Comparison of ENCODE assay signal across 9 cellular contexts in genomic region chr20:56554869-56555268, GRCh38. TPM values are rescaled to one million over a fixed set of nuclear protein-coding genes. Genes with fewer than 3 reads are reported as not detected.
DNase-seq lines count a peak whose midpoint lies in the region; ATAC-seq and TF ChIP-seq lines count a peak whose summit lies in the region.
"Had no signal": no experiment of that assay in that cellular context is flagged by ENCODE, and none has a peak within 500 bp of the region (broad histone marks: within the 10 kb centered on the region; RNA-seq: fewer than 3 reads in every experiment).

No MANE protein-coding gene starts in this region.

- H3K79me2 ChIP-seq in mammary epithelial cell (ENCODE audit: insufficient read depth, low read length): no peaks in the 10 kb centered on the region

- no peaks in the 10 kb centered on the region for H3K9me3 ChIP-seq in mammary epithelial cell (replicated peaks; ENCODE audit: insufficient read depth, low read length)

- peaks cover 17% of the 10 kb centered on the region for H3K4me1 ChIP-seq in mammary epithelial cell (ENCODE audit: insufficient read depth, low read length)

- H3K27me3 ChIP-seq in HL-60 (ENCODE audit: insufficient read depth, poor library complexity, severe bottlenecking) (no peaks in the 10 kb centered on the region), mammary epithelial cell (ENCODE audit: insufficient read depth, low read length) (no peaks in the 10 kb centered on the region)

- no peaks in the 10 kb centered on the region for H4K20me1 ChIP-seq in mammary epithelial cell (ENCODE audit: insufficient read depth, low read length)

- intact Hi-C loops in mammary epithelial cell (cut with micrococcal nuclease): loop anchor here (1.0 to 5.0 kb wide), 4 partner anchors 22 to 792 kb away; no protein-coding TSS in a partner anchor

- H3K27ac ChIP-seq in HL-60 (replicated peaks) (no peak overlapping the region), mammary epithelial cell (ENCODE audit: insufficient read depth, low read depth, low read length) (no peak overlapping the region)

- dilution Hi-C loops in mammary epithelial cell (cut with HindIII; ENCODE audit: low sequenced_read_pairs): no loop called here

- CTCF ChIA-PET in mammary epithelial cell (lab: Charles Lee; ENCODE audit: low non-redundant PET): interaction anchor here (0.5 to 0.9 kb wide), 3 partner anchors 58 to 390 kb away, joined by 3 to 4 read pairs (median 3); no protein-coding TSS in a partner anchor

- TF ChIP-seq CTCF in HL-60 (IDR thresholded peaks at IDR 0.05; ENCODE audit: insufficient read depth, low read length) (no peak), mammary epithelial cell (conservative IDR thresholded peaks at IDR 0.05 in 1 of 2, IDR thresholded peaks at IDR 0.05 in 1 of 2; ENCODE audit: extremely low read depth in 1 of 2, insufficient read depth in 1 of 2, low read depth in 1 of 2, low read length in 2 of 2) (peak; percentile 16 to 21)

- ATAC-seq in activated CD4-positive, CD25-positive, alpha-beta regulatory T cell treated with anti-CD3 and anti-CD28 coated beads, Interleukin-2, amount 50 U/mL, for 24 hours: peak; percentile 63 to 66
- ATAC-seq in GM21619 (IDR thresholded peaks at IDR 0.05; ENCODE audit: unreplicated experiment) (peak; percentile 87), left lobe of liver (peak; percentile 30)

- H3K4me2 ChIP-seq in mammary epithelial cell (ENCODE audit: insufficient read depth, low read depth, low read length): peak overlapping the region; percentile 47

- no peak overlapping the region for H3K4me3 ChIP-seq in HL-60 (replicated peaks; ENCODE audit: insufficient read depth, low read length)
- no peak overlapping the region for H3K4me3 ChIP-seq in mammary epithelial cell (replicated peaks in 1 of 3; ENCODE audit: insufficient read depth in 1 of 3, low read depth in 2 of 3, low read length in 3 of 3)

- no peak overlapping the region for H2AFZ ChIP-seq in mammary epithelial cell (ENCODE audit: low read depth, low read length)

- in situ Hi-C loops in mammary epithelial cell (cut with MboI; ENCODE audit: low sequenced_read_pairs in 2 of 2): loop anchor here (5.0 to 25.0 kb wide), 4 partner anchors 420 to 782 kb away; partner anchors contain the start of gene SPO11 (in 2 of the 2)

- no peak for DNase-seq in activated CD4-positive, CD25-positive, alpha-beta regulatory T cell treated with anti-CD3 and anti-CD28 coated beads, Interleukin-2, amount 50 U/mL, for 72 hours
- peak; percentile 3 to 83 for DNase-seq in HL-60 (ENCODE audit: low read depth in 1 of 2, low spot score in 1 of 2)
- peak; percentile 90 for DNase-seq in NOMO-1 treated with dmso at 0.1 percent for 144 hours (lab: John Stamatoyannopoulos, UW; ENCODE audit: unreplicated experiment)
- peak; percentile 95 for DNase-seq in mammary epithelial cell
- no peak for DNase-seq in left lobe of liver (ENCODE audit: low spot score)
- no peak for DNase-seq in mesenteric fat pad (ENCODE audit: low spot score)

- WGBS in mammary epithelial cell (ENCODE audit: low coverage, missing lambda C conversion rate): 25% methylated on average over 4 of the region's 4 CpGs

- no peak overlapping the region for H3K9ac ChIP-seq in mammary epithelial cell (ENCODE audit: insufficient read depth, low read length)

- BruUV-seq in mammary epithelial cell (replicated peaks; lab: Mats Ljungman, UMichigan): no TSS peak

- H3K36me3 ChIP-seq in mammary epithelial cell (ENCODE audit: insufficient read depth, low read length): no peaks in the 10 kb centered on the region

RNA-seq across cellular contexts. Expression of gene FAM209B, which starts 21.8 kb away (rescaled TPM):
- not detected for total RNA-seq in mammary epithelial cell
- 0.22 TPM for polyA plus RNA-seq in mammary epithelial cell
- polyA minus RNA-seq in mammary epithelial cell: not detected
- not detected for total RNA-seq in left lobe of liver
- 0.51 TPM for total RNA-seq in mesenteric fat pad
- total RNA-seq: urinary bladder had no signal

RNA-seq across cellular contexts. Expression of gene FAM209A, which starts 30.3 kb away (rescaled TPM):
- total RNA-seq in mammary epithelial cell: under 1 TPM in 1 of 2 donors, not detected in 1; 0.52 TPM
- not detected for polyA plus RNA-seq in mammary epithelial cell
- polyA minus RNA-seq in mammary epithelial cell: not detected
- total RNA-seq in left lobe of liver: not detected
- 0.45 TPM for total RNA-seq in mesenteric fat pad
- total RNA-seq: urinary bladder had no signal

Comparison
In these comparisons a context has a peak if more than half of its experiments do, and no peak if none do; other contexts are left out.
1. ATAC-seq: peak in every context shown above with its lines; median percentile 87 in GM21619; 64 in activated CD4-positive, CD25-positive, alpha-beta regulatory T cell treated with anti-CD3 and anti-CD28 coated beads, Interleukin-2, amount 50 U/mL, for 24 hours; 30 in left lobe of liver.
2. DNase-seq: peak in HL-60 (2 of 2), NOMO-1 treated with dmso at 0.1 percent for 144 hours (single experiment) and mammary epithelial cell (single experiment); none in activated CD4-positive, CD25-positive, alpha-beta regulatory T cell treated with anti-CD3 and anti-CD28 coated beads, Interleukin-2, amount 50 U/mL, for 72 hours (single experiment), left lobe of liver (single experiment) and mesenteric fat pad (single experiment).